ENCODE assay signal across 19 cellular contexts in the genomic region with DNA sequence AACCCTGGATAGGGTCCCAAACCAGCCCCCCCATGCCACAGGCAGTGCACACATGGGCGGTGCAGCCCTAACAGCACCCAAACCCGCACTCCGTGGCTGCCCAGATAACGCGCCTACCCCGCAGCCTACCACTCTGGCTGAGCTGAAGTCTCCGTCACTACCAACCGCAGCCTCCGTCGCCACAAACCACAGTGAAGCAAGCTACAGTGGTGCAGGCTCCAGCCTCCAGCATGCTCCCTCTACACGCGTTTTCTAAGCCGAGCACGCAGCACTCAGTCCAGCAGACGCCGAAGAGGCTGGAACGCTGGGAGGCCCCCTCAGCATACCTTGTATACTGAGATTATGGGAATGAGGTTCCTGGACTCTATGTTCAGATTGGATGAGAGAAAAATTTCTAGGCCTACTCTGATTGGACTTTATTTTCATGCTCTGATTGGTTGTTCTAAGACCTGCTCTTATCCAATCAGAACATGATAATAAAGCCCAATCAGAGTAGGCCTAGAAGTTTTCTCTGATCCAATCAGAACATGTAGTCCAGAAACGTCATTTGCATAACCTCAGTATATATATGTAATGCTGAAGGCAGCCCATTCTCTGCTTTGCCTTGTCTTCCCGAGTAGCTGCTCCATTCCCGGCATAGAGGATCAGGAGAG. TPM values are rescaled to one million over a fixed set of nuclear protein-coding genes. Genes with fewer than 3 reads are reported as not detected.
DNase-seq lines count a peak whose midpoint lies in the region; ATAC-seq and TF ChIP-seq lines count a peak whose summit lies in the region.
"Had no signal": no experiment of that assay in that cellular context is flagged by ENCODE, and none has a peak within 500 bp of the region (broad histone marks: within the 10 kb centered on the region; RNA-seq: fewer than 3 reads in every experiment).

No MANE protein-coding gene starts in this region.

- TF ChIP-seq CTCF in neural crest cell (conservative IDR thresholded peaks at IDR 0.05) = no peak

- H3K36me3 Mint-ChIP-seq in neural crest cell (ENCODE audit: low read depth) = no peaks in the 10 kb centered on the region
- H3K36me3 Mint-ChIP-seq in activated T-helper 2 cell treated with anti-CD3 and anti-CD28 coated beads, Interferon-gamma antibody, Interleukin-2, Interleukin-4, amounts not matched to agents 10 μg/mL and 5 μg/mL and 100 μg/mL, durations not matched to agents 14 hours and 24 hours and 36 hours (ENCODE audit: low read depth) = no peaks in the 10 kb centered on the region
- H3K36me3 Mint-ChIP-seq: CD14-positive monocyte had no signal

- DNase-seq in HT1080 (ENCODE audit: low read depth) = peak; percentile 98
- peak; percentile 61 for DNase-seq in NCI-H69 (lab: John Stamatoyannopoulos, UW)
- DNase-seq in neural crest cell (ENCODE audit: low read depth, low spot score) = no peak
- DNase-seq in activated T-helper 2 cell treated with anti-CD3 and anti-CD28 coated beads, Interferon-gamma antibody, Interleukin-2, Interleukin-4, amounts not matched to agents 10 μg/mL and 5 μg/mL and 100 μg/mL, durations not matched to agents 14 hours and 24 hours and 36 hours (ENCODE audit: low spot score) = no peak
- no peak for DNase-seq in NK-92 (lab: John Stamatoyannopoulos, UW; ENCODE audit: unreplicated experiment)
- no peak for DNase-seq in kidney tubule cell (ENCODE audit: low spot score)
- DNase-seq: Calu3, DMS79, EL, GDM1, HCEC 1CT, HFFc6, Kasumi-1 had no signal

- H3K4me1 Mint-ChIP-seq in neural crest cell = no peaks in the 10 kb centered on the region
- peaks cover 14% of the 10 kb centered on the region for H3K4me1 Mint-ChIP-seq in activated T-helper 2 cell treated with anti-CD3 and anti-CD28 coated beads, Interferon-gamma antibody, Interleukin-2, Interleukin-4, amounts not matched to agents 10 μg/mL and 5 μg/mL and 100 μg/mL, durations not matched to agents 14 hours and 24 hours and 36 hours (ENCODE audit: low read depth)
- H3K4me1 Mint-ChIP-seq: CD14-positive monocyte had no signal

- H3K27me3 Mint-ChIP-seq in neural crest cell (ENCODE audit: low read depth) = peaks cover 3% of the 10 kb centered on the region
- peaks cover 8% of the 10 kb centered on the region for H3K27me3 Mint-ChIP-seq in activated T-helper 2 cell treated with anti-CD3 and anti-CD28 coated beads, Interferon-gamma antibody, Interleukin-2, Interleukin-4, amounts not matched to agents 10 μg/mL and 5 μg/mL and 100 μg/mL, durations not matched to agents 14 hours and 24 hours and 36 hours (ENCODE audit: low read depth)

- no peaks in the 10 kb centered on the region for H3K9me3 Mint-ChIP-seq in neural crest cell
- no peaks in the 10 kb centered on the region for H3K9me3 Mint-ChIP-seq in activated T-helper 2 cell treated with anti-CD3 and anti-CD28 coated beads, Interferon-gamma antibody, Interleukin-2, Interleukin-4, amounts not matched to agents 10 μg/mL and 5 μg/mL and 100 μg/mL, durations not matched to agents 14 hours and 24 hours and 36 hours
- H3K9me3 Mint-ChIP-seq: HFFc6 had no signal

- intact Hi-C loops in activated T-helper 2 cell treated with anti-CD3 and anti-CD28 coated beads, Interferon-gamma antibody, Interleukin-2, Interleukin-4, amounts not matched to agents 10 μg/mL and 5 μg/mL and 100 μg/mL, durations not matched to agents 14 hours and 24 hours and 36 hours (cut with micrococcal nuclease) = no loop called here

- peak overlapping the region; percentile 93 for H3K27ac Mint-ChIP-seq in neural crest cell (ENCODE audit: unreplicated experiment)
- no peak overlapping the region for H3K27ac Mint-ChIP-seq in activated T-helper 2 cell treated with anti-CD3 and anti-CD28 coated beads, Interferon-gamma antibody, Interleukin-2, Interleukin-4, amounts not matched to agents 10 μg/mL and 5 μg/mL and 100 μg/mL, durations not matched to agents 14 hours and 24 hours and 36 hours
- H3K27ac Mint-ChIP-seq: HFFc6 had no signal

- ATAC-seq in HG03457 (IDR thresholded peaks at IDR 0.05; ENCODE audit: unreplicated experiment) = no peak
- ATAC-seq: A549 had no signal

- no peak overlapping the region for H3K4me3 Mint-ChIP-seq in neural crest cell
- no peak overlapping the region for H3K4me3 Mint-ChIP-seq in activated T-helper 2 cell treated with anti-CD3 and anti-CD28 coated beads, Interferon-gamma antibody, Interleukin-2, Interleukin-4, amounts not matched to agents 10 μg/mL and 5 μg/mL and 100 μg/mL, durations not matched to agents 14 hours and 24 hours and 36 hours (ENCODE audit: low read depth)
- H3K4me3 Mint-ChIP-seq: CD14-positive monocyte, HFFc6 had no signal

RNA-seq across cellular contexts. Expression of a gene that starts 56.7 kb away (rescaled TPM):
- total RNA-seq in HT1080 (2014; rRNA removed; shearing (Covaris generic)) = 0.72 and 0.84 TPM in 2 replicates
- 0.49 and 1.2 TPM in 2 replicates for polyA plus RNA-seq in HT1080 (2015; cell fraction: cytosol; rRNA removed)
- polyA plus RNA-seq in HT1080 (2015; cell fraction: nucleus; rRNA removed) = 9.9 and 17.1 TPM in 2 replicates
- not detected in 2 replicates for total RNA-seq in neural crest cell
- total RNA-seq in activated T-helper 2 cell treated with anti-CD3 and anti-CD28 coated beads, Interferon-gamma antibody, Interleukin-2, Interleukin-4, amounts not matched to agents 10 μg/mL and 5 μg/mL and 100 μg/mL, durations not matched to agents 14 hours and 24 hours and 36 hours = not detected in 2 replicates
- total RNA-seq: Calu3, H4, HT-29 had no signal
- polyA plus RNA-seq: A549, BJ, CD14-positive monocyte had no signal

Comparison
In these comparisons a context has a peak if more than half of its experiments do, and no peak if none do; other contexts are left out.
1. DNase-seq: peak in HT1080 (single experiment) and NCI-H69 (single experiment); none in neural crest cell (single experiment), activated T-helper 2 cell treated with anti-CD3 and anti-CD28 coated beads, Interferon-gamma antibody, Interleukin-2, Interleukin-4, amounts not matched to agents 10 μg/mL and 5 μg/mL and 100 μg/mL, durations not matched to agents 14 hours and 24 hours and 36 hours (single experiment), NK-92 (single experiment) and kidney tubule cell (single experiment).